Comparison of ENCODE assay signal across 8 cellular contexts in genomic region chr1:112358798-112359408, GRCh38. TPM values are rescaled to one million over a fixed set of nuclear protein-coding genes. Genes with fewer than 3 reads are reported as not detected.
DNase-seq lines count a peak whose midpoint lies in the region; ATAC-seq and TF ChIP-seq lines count a peak whose summit lies in the region.

No MANE protein-coding gene starts in this region.

- no peaks in the 10 kb centered on the region for H3K9me3 ChIP-seq in SK-N-SH
- H3K9me3 ChIP-seq in effector memory CD4-positive, alpha-beta T cell (ENCODE audit: control insufficient read depth, low read length): no peaks in the 10 kb centered on the region

- H3K9ac ChIP-seq in SK-N-SH: no peak overlapping the region

- H2AFZ ChIP-seq in SK-N-SH (ENCODE audit: low read depth): no peak overlapping the region

- H3K4me3 ChIP-seq in SK-N-SH (ENCODE audit: low read depth in 2 of 2, low read length in 1 of 2) (peak overlapping the region in 1 of 2 experiments; percentile 27; a peak in 1 of 4 replicates), skin epidermis (no peak overlapping the region)
- H3K4me3 ChIP-seq in effector memory CD4-positive, alpha-beta T cell (ENCODE audit: insufficient read depth, low read depth, low read length, poor library complexity, severe bottlenecking): no peak overlapping the region

- H4K20me1 ChIP-seq in SK-N-SH (ENCODE audit: insufficient read depth): no peaks in the 10 kb centered on the region

- peaks cover 9% of the 10 kb centered on the region; the same call in 1 of the 2 replicates for H3K27me3 ChIP-seq in SK-N-SH (ENCODE audit: insufficient read depth)
- H3K27me3 ChIP-seq in effector memory CD4-positive, alpha-beta T cell (replicated peaks; ENCODE audit: control insufficient read depth, insufficient read depth, low read length, poor library complexity, severe bottlenecking): no peaks in the 10 kb centered on the region

- no peaks in the 10 kb centered on the region for H3F3A ChIP-seq in SK-N-SH (replicated peaks; ENCODE audit: insufficient read depth)

- CTCF ChIA-PET in SK-N-SH (lab: Yijun Ruan, JAX): interaction anchor here (0.6 to 8.7 kb wide), 19 partner anchors 9 to 1620 kb away, joined by 3 to 110 read pairs (median 4); partner anchors contain the start of gene OLFML3

- H3K27ac ChIP-seq in SK-N-SH (ENCODE audit: low read depth in 2 of 2, low read length in 1 of 2) (no peak overlapping the region), skin epidermis (peak overlapping the region in 18 of 21 experiments; percentile 45 to 91 (median 77))
- H3K27ac ChIP-seq in effector memory CD4-positive, alpha-beta T cell (ENCODE audit: insufficient read depth, low read length, poor library complexity, severe bottlenecking): no peak overlapping the region

- no peak overlapping the region for H3K4me2 ChIP-seq in SK-N-SH

- ATAC-seq in HG03432 (IDR thresholded peaks at IDR 0.05; ENCODE audit: unreplicated experiment): peak; percentile 84

- peak; percentile 9 for DNase-seq in NK-92 treated with Interleukin-12 subunit alpha and Interleukin-12 subunit beta, amount 100 ng/mL, for 24 hours (lab: John Stamatoyannopoulos, UW)
- DNase-seq in NK-92 (lab: John Stamatoyannopoulos, UW; ENCODE audit: unreplicated experiment) (no peak), SK-N-SH (peak; percentile 56), brain pericyte (ENCODE audit: low read depth, low spot score) (peak; percentile 5), islet precursor cell (peak; percentile 84)
- no peak for DNase-seq in effector memory CD4-positive, alpha-beta T cell

- POLR2A ChIA-PET in SK-N-SH (lab: Yijun Ruan, JAX): no interaction called here

- H3K9me2 ChIP-seq in SK-N-SH: no peaks in the 10 kb centered on the region

- H3K36me3 ChIP-seq in SK-N-SH (replicated peaks in 1 of 2; ENCODE audit: control insufficient read depth in 1 of 2, insufficient read depth in 2 of 2, low read length in 1 of 2): no peaks in the 10 kb centered on the region
- no peaks in the 10 kb centered on the region for H3K36me3 ChIP-seq in effector memory CD4-positive, alpha-beta T cell (ENCODE audit: control insufficient read depth, insufficient read depth, low read length)

- TF ChIP-seq RAD21 in SK-N-SH (IDR thresholded peaks at IDR 0.05; ENCODE audit: low read length): peak; percentile 65

- no peaks in the 10 kb centered on the region for H3K79me2 ChIP-seq in SK-N-SH (ENCODE audit: insufficient read depth)

- TF ChIP-seq EP300 in SK-N-SH (IDR thresholded peaks at IDR 0.05; ENCODE audit: borderline replicate concordance in 1 of 2, low read depth in 1 of 2, low read length in 1 of 2): no peak

- WGBS in SK-N-SH (ENCODE audit: low lambda C conversion rate): 11% methylated on average over 1 of the region's 7 CpGs

- TF ChIP-seq CTCF in SK-N-SH (IDR thresholded peaks at IDR 0.05): peak; percentile 73

- no peaks in the 10 kb centered on the region for H3K4me1 ChIP-seq in SK-N-SH (ENCODE audit: control insufficient read depth in 1 of 2, insufficient read depth in 2 of 2, low read depth in 1 of 2, low read length in 1 of 2)
- no peaks in the 10 kb centered on the region for H3K4me1 ChIP-seq in effector memory CD4-positive, alpha-beta T cell (ENCODE audit: control insufficient read depth, insufficient read depth, low read length, poor library complexity, severe bottlenecking)

TF ChIP-seq in SK-N-SH, 30 proteins besides CTCF, POLR2A, EP300 and RAD21:
- TF ChIP-seq GABPA (IDR thresholded peaks at IDR 0.05; ENCODE audit: low read depth) (no peak), SMC3 (IDR thresholded peaks at IDR 0.05; ENCODE audit: low read depth, low read length) (peak; percentile 57)

RNA-seq across cellular contexts. Expression of gene CTTNBP2NL, which starts 37.1 kb away (rescaled TPM):
- polyA plus RNA-seq in SK-N-SH (2012; rRNA removed): 4.9 and 7.5 TPM in 2 replicates
- polyA plus RNA-seq in SK-N-SH (2012; cell fraction: cytosol; rRNA removed): 6.9 and 7.7 TPM in 2 replicates
- polyA plus RNA-seq in SK-N-SH (2012; cell fraction: nucleus; rRNA removed): 4.3 and 7.9 TPM in 2 replicates

Comparison
In these comparisons a context has a peak if more than half of its experiments do, and no peak if none do; other contexts are left out.
1. DNase-seq: peak in NK-92 treated with Interleukin-12 subunit alpha and Interleukin-12 subunit beta, amount 100 ng/mL, for 24 hours (single experiment), SK-N-SH (single experiment), brain pericyte (single experiment) and islet precursor cell (single experiment); none in NK-92 (single experiment) and effector memory CD4-positive, alpha-beta T cell (0 of 3).
2. H3K27ac ChIP-seq: peak in skin epidermis (18 of 21); none in SK-N-SH (0 of 2) and effector memory CD4-positive, alpha-beta T cell (single experiment).